1 cellular context compared by ENCODE assay signal in genomic region chr9:16653491-16654407, GRCh38.
TF ChIP-seq lines count a peak whose summit lies in the region.

No MANE protein-coding gene starts in this region.

TF ChIP-seq in HepG2, 621 proteins besides CTCF, POLR2A, EP300 and RAD21 (continued from another document and continues in another):
- TF ChIP-seq KIAA2018 (CRISPR knock-in tag; IDR thresholded peaks at IDR 0.05; ENCODE audit: borderline replicate concordance) (no peak), FOXO1 (CRISPR knock-in tag; IDR thresholded peaks at IDR 0.05) (peak; percentile 48; the same call in 1 of the 2 replicates), SIN3B (IDR thresholded peaks at IDR 0.05; ENCODE audit: low read length) (no peak), THAP8 (CRISPR knock-in tag; IDR thresholded peaks at IDR 0.05; ENCODE audit: borderline replicate concordance) (no peak), NR0B2 (CRISPR knock-in tag; IDR thresholded peaks at IDR 0.05) (no peak), PRDM15 (CRISPR knock-in tag; IDR thresholded peaks at IDR 0.05) (no peak), ZBTB49 (CRISPR knock-in tag; IDR thresholded peaks at IDR 0.05; ENCODE audit: borderline replicate concordance) (no peak), FOSL2 (CRISPR knock-in tag; IDR thresholded peaks at IDR 0.05) (no peak), TRIM22 (IDR thresholded peaks at IDR 0.05) (no peak), MXD4 (CRISPR knock-in tag; IDR thresholded peaks at IDR 0.05) (no peak), GATAD2A (CRISPR knock-in tag; IDR thresholded peaks at IDR 0.05) (0 out of 2 replicates have a peak, but pooled peaks have one; percentile 19), RBM39 (IDR thresholded peaks at IDR 0.05; ENCODE audit: low read depth, low read length, poor library complexity, severe bottlenecking) (no peak), WIZ (CRISPR knock-in tag; IDR thresholded peaks at IDR 0.05) (no peak), SOX13 (IDR thresholded peaks at IDR 0.05) (no peak), SOX13 (CRISPR knock-in tag; conservative IDR thresholded peaks at IDR 0.05 in 1 of 2, IDR thresholded peaks at IDR 0.05 in 1 of 2) (peak in 1 of 2 experiments; percentile 32; a peak in 1 of 4 replicates), ARID5B (CRISPR knock-in tag; IDR thresholded peaks at IDR 0.05) (peak; percentile 48), MBNL3 (CRISPR knock-in tag; conservative IDR thresholded peaks at IDR 0.05) (no peak), ZNF3 (CRISPR knock-in tag; IDR thresholded peaks at IDR 0.05) (no peak), ZNF614 (CRISPR knock-in tag; IDR thresholded peaks at IDR 0.05; ENCODE audit: borderline replicate concordance) (no peak), GTF3A (CRISPR knock-in tag; conservative IDR thresholded peaks at IDR 0.05) (no peak), AHDC1 (CRISPR knock-in tag; IDR thresholded peaks at IDR 0.05; ENCODE audit: borderline replicate concordance) (peak; percentile 68), SNAI1 (CRISPR knock-in tag; IDR thresholded peaks at IDR 0.05; ENCODE audit: borderline replicate concordance) (no peak), XRCC5 (optimal IDR thresholded peaks at IDR 0.05; ENCODE audit: low read length) (no peak), BRCA1 (CRISPR knock-in tag; IDR thresholded peaks at IDR 0.05) (no peak), STAG1 (CRISPR knock-in tag; IDR thresholded peaks at IDR 0.05) (no peak), TSC22D2 (CRISPR knock-in tag; IDR thresholded peaks at IDR 0.05; ENCODE audit: borderline replicate concordance) (no peak)
